Comparison of ENCODE assay signal across 16 cellular contexts in genomic region chr10:33893502-33893901, GRCh38.
"Had no signal": no experiment of that assay in that cellular context is flagged by ENCODE, and none has a peak within 500 bp of the region (broad histone marks: within the 10 kb centered on the region; RNA-seq: fewer than 3 reads in every experiment).

No MANE protein-coding gene starts in this region.

- H3K9me3 ChIP-seq: SJSA1, thoracic aorta, upper lobe of right lung had no signal

- H3K4me3 ChIP-seq: lung, SJSA1, thoracic aorta, upper lobe of right lung had no signal

- H3K36me3 ChIP-seq: SJSA1, thoracic aorta, upper lobe of right lung had no signal

- ATAC-seq: activated CD8-positive, alpha-beta T cell treated with anti-CD3 and anti-CD28 coated beads for 36 hours; activated T-cell treated with anti-CD3 and anti-CD28 coated beads, Interleukin-2, amount 50 U/mL, for 4 hours; naive thymus-derived CD4-positive, alpha-beta T cell; upper lobe of right lung had no signal

- H3K4me1 ChIP-seq: SJSA1, upper lobe of right lung had no signal

- H3K27me3 ChIP-seq: SJSA1, upper lobe of right lung had no signal

- H3K27ac ChIP-seq: SJSA1, thoracic aorta, upper lobe of right lung had no signal

- DNase-seq: activated B cell treated with CpG ODN at 0.5 μM for 24 hours; activated CD4-positive, alpha-beta T cell treated with anti-CD3 and anti-CD28 coated beads for 48 hours; activated CD8-positive, alpha-beta T cell treated with anti-CD3 and anti-CD28 coated beads for 36 hours; activated effector memory CD4-positive, alpha-beta T cell treated with Interleukin-2 at 50 U/mL for 16 hours; activated naive CD4-positive, alpha-beta T cell treated with anti-CD3 and anti-CD28 coated beads, Interleukin-2, amount 50 U/mL, for 16 hours; activated T-cell treated with anti-CD3 and anti-CD28 coated beads, Interleukin-2, amount 50 U/mL, for 4 hours; cerebellar nuclear complex; effector memory CD4-positive, alpha-beta T cell; naive thymus-derived CD4-positive, alpha-beta T cell; posterior cingulate gyrus; retina; small intestine; upper lobe of right lung had no signal
